ENCODE assay signal across 15 cellular contexts in genomic region chrX:5644786-5645185, GRCh38.
"Had no signal": no experiment of that assay in that cellular context is flagged by ENCODE, and none has a peak within 500 bp of the region (broad histone marks: within the 10 kb centered on the region; RNA-seq: fewer than 3 reads in every experiment).

No MANE protein-coding gene starts in this region.

- H3K27ac ChIP-seq: breast epithelium, suprapubic skin, VCaP had no signal

- DNase-seq: activated CD4-positive, alpha-beta memory T cell treated with anti-CD3 and anti-CD28 coated beads, Interleukin-2, amount 10 ng/mL, durations not matched to agents 7 days and 5 days; activated CD4-positive, alpha-beta T cell treated with anti-CD3 and anti-CD28 coated beads for 36 hours; activated naive CD8-positive, alpha-beta T cell treated with anti-CD3 and anti-CD28 coated beads, Interleukin-2, amount 10 ng/mL, durations not matched to agents 7 days and 5 days; anterior cingulate cortex; left colon; mammary epithelial cell; stimulated activated CD4-positive, alpha-beta T cell treated with anti-CD3 and anti-CD28 coated beads, Interleukin-12 subunit alpha, Interleukin-12 subunit beta, amount 100 ng/mL, for 4 hours; stimulated activated naive CD4-positive, alpha-beta T cell treated with Interleukin-2 at 50 U/mL for 16 hours; T1000 had no signal

- H3K4me3 ChIP-seq: breast epithelium, suprapubic skin had no signal

- H3K4me1 ChIP-seq: breast epithelium, suprapubic skin had no signal

- ATAC-seq: activated CD4-positive, alpha-beta T cell treated with anti-CD3 and anti-CD28 coated beads for 36 hours; esophagus mucosa; left colon; natural killer cell treated with Interleukin-12 subunit alpha and Interleukin-12 subunit beta and Interleukin-15 and Interleukin-18, amount 100 ng/mL, for 72 hours; sciatic nerve had no signal

- H3K27me3 ChIP-seq: breast epithelium, suprapubic skin had no signal

- H3K9me3 ChIP-seq: breast epithelium, suprapubic skin had no signal

- H3K36me3 ChIP-seq: breast epithelium, suprapubic skin had no signal
